In the genomic region with DNA sequence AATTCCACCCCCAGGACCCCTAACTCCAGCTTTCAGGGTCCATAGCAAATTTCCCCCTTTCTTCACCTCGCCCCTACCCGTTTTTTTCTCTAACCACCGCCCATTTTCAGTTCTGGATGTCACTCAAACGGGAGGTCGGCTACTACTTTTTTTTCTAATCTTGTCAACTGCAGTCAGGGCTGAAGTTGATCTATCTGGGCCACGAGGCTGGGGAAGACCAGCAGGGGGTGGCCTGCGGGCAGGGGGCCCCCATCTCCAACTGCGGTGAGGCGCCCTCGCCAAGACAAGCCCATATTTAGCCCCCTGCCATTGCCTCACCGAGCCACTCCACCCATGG, we compare ENCODE assay signal across 8 cellular contexts. TPM values are rescaled to one million over a fixed set of nuclear protein-coding genes. Genes with fewer than 3 reads are reported as not detected.
DNase-seq lines count a peak whose midpoint lies in the region; ATAC-seq, FAIRE-seq and TF ChIP-seq lines count a peak whose summit lies in the region.

No MANE protein-coding gene starts in this region.

- ATAC-seq in GM18519 (IDR thresholded peaks at IDR 0.05; ENCODE audit: low FRiP score, unreplicated experiment), result peak; percentile 30
- ATAC-seq in pancreas, result no peak

- no peak for FAIRE-seq in pancreas (lab: Jason Lieb, UNC)

- WGBS in endodermal cell (ENCODE audit: insufficient coverage in 1 of 2, insufficient read length in 1 of 2), 2 experiments, result 0 to 3% methylated on average over 1 to 11 of the region's 11 CpGs
- WGBS in pancreas, 2 donors, result 0 to 2% methylated on average over 11 of the region's 11 CpGs

- peaks cover 4% of the 10 kb centered on the region for H3K4me1 ChIP-seq in endodermal cell (ENCODE audit: control insufficient read depth, insufficient read depth, low read length)
- peaks cover 0 to 5% (median 0%) of the 10 kb centered on the region in 3 donors for H3K4me1 ChIP-seq in pancreas

- H3K9me3 ChIP-seq in endodermal cell (ENCODE audit: control insufficient read depth, low read length) (no peaks in the 10 kb centered on the region), pancreas (no peaks in the 10 kb centered on the region)

- no peak for TF ChIP-seq CTCF in endodermal cell (conservative IDR thresholded peaks at IDR 0.05)
- no peak for TF ChIP-seq CTCF in pancreas (IDR thresholded peaks at IDR 0.05)

- peak overlapping the region; percentile 74 for H3K4me3 Mint-ChIP-seq in endodermal cell

- H3K27ac ChIP-seq in endodermal cell (ENCODE audit: low read depth, low read length) (peak overlapping the region; percentile 68), pancreas (no peak overlapping the region)

- peak overlapping the region; percentile 81 for H3K4me3 ChIP-seq in H7 (ENCODE audit: insufficient read depth, low read depth, low read length)
- peak overlapping the region; percentile 88 for H3K4me3 ChIP-seq in endodermal cell (ENCODE audit: low read length)
- H3K4me3 ChIP-seq in pancreas, result peak overlapping the region; percentile 57 to 69 (median 62)

- no peaks in the 10 kb centered on the region for H3K36me3 Mint-ChIP-seq in endodermal cell (ENCODE audit: low read depth)

- intact Hi-C loops in pancreas (cut with DNase I), result loop anchor here in 1 of 3 donors (10.0 kb wide), 1 partner anchor 337 kb away; no protein-coding TSS in a partner anchor

- H3K27ac Mint-ChIP-seq in endodermal cell, result no peak overlapping the region

- peaks cover 11% of the 10 kb centered on the region for H3K4me1 Mint-ChIP-seq in endodermal cell

- peaks cover 72% of the 10 kb centered on the region for H3K27me3 Mint-ChIP-seq in endodermal cell (ENCODE audit: insufficient read depth)

- H3K27me3 ChIP-seq in H7 (ENCODE audit: control insufficient read depth, insufficient read depth, low read length) (peaks cover 18% of the 10 kb centered on the region), endodermal cell (ENCODE audit: control insufficient read depth, insufficient read depth, low read length, poor library complexity, severe bottlenecking) (peaks cover 37% of the 10 kb centered on the region), pancreas (peaks cover 0 to 15% (median 0%) of the 10 kb centered on the region in 4 donors)

- H3K9me3 Mint-ChIP-seq in endodermal cell, result no peaks in the 10 kb centered on the region

- no peaks in the 10 kb centered on the region for H3K36me3 ChIP-seq in H7 (replicated peaks; ENCODE audit: control insufficient read depth, insufficient read depth, low read length)
- H3K36me3 ChIP-seq in endodermal cell (ENCODE audit: control insufficient read depth, insufficient read depth, low read length), result no peaks in the 10 kb centered on the region
- no peaks in the 10 kb centered on the region for H3K36me3 ChIP-seq in pancreas

- peak overlapping the region; percentile 33 for H3K9ac ChIP-seq in endodermal cell (ENCODE audit: extremely low read depth, low read length, poor library complexity, severe bottlenecking)

- DNase-seq in H7 (no peak), NCI-H226 (peak; percentile 2), endodermal cell (no peak), pancreas (no peak), H4 (ENCODE audit: low spot score) (no peak), DMS153 (lab: John Stamatoyannopoulos, UW) (no peak), OCI-M2 (lab: John Stamatoyannopoulos, UW; ENCODE audit: unreplicated experiment) (no peak)

RNA-seq across cellular contexts. Expression of gene LHFPL6, which starts 0.7 kb away (rescaled TPM):
- 2.7 and 4.6 TPM in 2 replicates for total RNA-seq in H7 (2014; rRNA removed; shearing (Covaris generic))
- total RNA-seq in endodermal cell (1 to 10 TPM in 1 of 2 donors, under 1 TPM in 1; 0.53 to 2.8 TPM), pancreas (10 to 100 TPM in 1 of 6 donors, 1 to 10 TPM in 5; 1.8 to 13.4 (median 5.9) TPM)
- polyA plus RNA-seq in endodermal cell (2013, experiment 1 of 2), result 41.0 TPM
- 32.1 TPM for polyA plus RNA-seq in endodermal cell (2013, experiment 2 of 2)
- polyA plus RNA-seq in pancreas, result 1 to 10 TPM; 6.5 to 8.9 TPM
- 1.7 and 4.1 TPM in 2 replicates for total RNA-seq in H4 (2014; rRNA removed; shearing (Covaris generic))

RNA-seq across cellular contexts. Expression of gene COG6, which starts 53.2 kb away (rescaled TPM):
- total RNA-seq in H7 (2014; rRNA removed; shearing (Covaris generic)), result 9.0 and 17.0 TPM in 2 replicates
- 10 to 100 TPM; 34.4 to 43.0 TPM for total RNA-seq in endodermal cell
- 26.4 TPM for polyA plus RNA-seq in endodermal cell (2013, experiment 1 of 2)
- polyA plus RNA-seq in endodermal cell (2013, experiment 2 of 2), result 22.5 TPM
- total RNA-seq in pancreas, result 10 to 100 TPM; 24.4 to 30.7 (median 27.7) TPM
- polyA plus RNA-seq in pancreas, result 1 to 10 TPM; 6.7 to 9.4 TPM
- 9.4 and 12.0 TPM in 2 replicates for total RNA-seq in H4 (2014; rRNA removed; shearing (Covaris generic))
